ENCODE assay signal across 9 cellular contexts in the genomic region with DNA sequence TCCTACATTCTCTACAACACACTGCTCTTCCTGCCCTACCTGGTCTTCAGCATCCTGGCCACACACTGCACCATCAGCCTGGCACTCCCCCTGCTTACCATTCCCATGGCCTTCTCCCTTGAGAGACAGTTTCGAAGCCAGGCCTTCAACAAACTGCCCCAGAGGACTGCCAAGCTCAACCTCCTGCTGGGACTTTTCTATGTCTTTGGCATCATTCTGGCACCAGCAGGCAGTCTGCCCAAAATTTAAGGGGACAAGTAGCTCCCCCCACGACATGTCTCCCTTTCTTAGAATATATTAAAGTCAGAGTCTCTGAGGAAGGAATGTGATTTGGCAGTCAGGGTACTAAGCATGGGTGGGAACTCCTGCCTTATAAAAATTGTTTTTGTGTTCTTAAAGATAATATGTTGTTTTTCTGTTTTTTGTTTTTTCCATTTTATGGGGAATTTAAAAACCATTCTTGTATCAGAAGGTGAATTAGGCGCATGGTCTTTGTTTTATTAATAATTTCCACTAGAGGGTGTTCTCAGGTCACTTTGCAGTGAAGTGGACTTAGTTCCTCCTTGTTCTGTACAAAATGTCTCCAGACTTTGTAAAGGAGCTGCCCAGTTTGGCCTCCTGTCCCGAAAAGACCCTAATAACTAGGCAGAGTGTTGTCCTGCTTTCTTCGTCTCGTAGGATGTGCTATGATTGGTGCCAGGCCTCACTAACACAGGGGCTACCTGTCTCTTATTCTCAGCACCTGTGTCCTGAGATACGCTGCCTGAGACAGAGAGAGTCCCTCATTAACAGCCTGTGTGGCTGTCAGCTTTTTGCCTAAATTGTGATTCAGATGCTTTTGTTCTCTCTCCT. TPM values are rescaled to one million over a fixed set of nuclear protein-coding genes. Genes with fewer than 3 reads are reported as not detected.
DNase-seq lines count a peak whose midpoint lies in the region; ATAC-seq and TF ChIP-seq lines count a peak whose summit lies in the region.
"Had no signal": no experiment of that assay in that cellular context is flagged by ENCODE, and none has a peak within 500 bp of the region (broad histone marks: within the 10 kb centered on the region; RNA-seq: fewer than 3 reads in every experiment).

No MANE protein-coding gene starts in this region.

- H3K27ac ChIP-seq in breast epithelium: no peak overlapping the region

- no peak for ATAC-seq in stimulated activated naive B cell treated with anti-CD40 and anti-IgM and Interleukin-4, amounts not matched to agents 10 μg/mL and 1 μg/mL and 100 μg/mL, for 72 hours (replicated peaks)
- no peak for ATAC-seq in activated CD4-positive, CD25-positive, alpha-beta regulatory T cell treated with anti-CD3 and anti-CD28 coated beads, Interleukin-2, amount 50 U/mL, for 24 hours

- TF ChIP-seq CTCF in MCF 10A (IDR thresholded peaks at IDR 0.05; ENCODE audit: unreplicated experiment) (peak; percentile 17), breast epithelium (IDR thresholded peaks at IDR 0.05) (no peak), GM13976 (IDR thresholded peaks at IDR 0.05; ENCODE audit: borderline replicate concordance, control extremely low read depth, extremely low read depth, insufficient read depth, missing control alignments) (no peak)

- in situ Hi-C loops in GM13976 (cut with MboI; ENCODE audit: low sequenced_read_pairs, unreplicated experiment): no loop called here

- CTCF ChIA-PET in MCF 10A (lab: Yijun Ruan, JAX): interaction anchor here (0.6 to 2.2 kb wide), 5 partner anchors 14 to 1504 kb away, joined by 3 to 10 read pairs (median 4); no protein-coding TSS in a partner anchor

- TF ChIP-seq POLR2A in breast epithelium (IDR thresholded peaks at IDR 0.05): no peak

- BruUV-seq in MCF 10A (replicated peaks; lab: Mats Ljungman, UMichigan): TSS peak; percentile 19

- no peaks in the 10 kb centered on the region for H3K4me1 ChIP-seq in breast epithelium

- no peaks in the 10 kb centered on the region for H3K9me3 ChIP-seq in breast epithelium

- H3K27me3 ChIP-seq in breast epithelium: no peaks in the 10 kb centered on the region

- no peaks in the 10 kb centered on the region for H3K27me3 Mint-ChIP-seq in MCF 10A (ENCODE audit: insufficient read depth, unreplicated experiment)
- H3K27me3 Mint-ChIP-seq in stimulated activated naive B cell treated with anti-CD40 and anti-IgM and Interleukin-4, amounts not matched to agents 10 μg/mL and 1 μg/mL and 100 μg/mL, for 72 hours: no peaks in the 10 kb centered on the region

- no peak overlapping the region for H3K4me3 Mint-ChIP-seq in MCF 10A (ENCODE audit: unreplicated experiment)
- H3K4me3 Mint-ChIP-seq in stimulated activated naive B cell treated with anti-CD40 and anti-IgM and Interleukin-4, amounts not matched to agents 10 μg/mL and 1 μg/mL and 100 μg/mL, for 72 hours: no peak overlapping the region

- POLR2A ChIA-PET in MCF 10A (lab: Yijun Ruan, JAX): interaction anchor here (0.7 kb wide), 2 partner anchors 27 to 337 kb away, joined by 3 to 4 read pairs; no protein-coding TSS in a partner anchor

- no peak overlapping the region for H3K4me3 ChIP-seq in breast epithelium

- DNase-seq in MCF 10A (ENCODE audit: unreplicated experiment): no peak
- DNase-seq in breast epithelium (ENCODE audit: low spot score in 2 of 2): no peak
- DNase-seq in OCI-M1 (lab: John Stamatoyannopoulos, UW): peak; percentile 26
- DNase-seq in fibroblast of gingiva (ENCODE audit: low read depth): peak; percentile 11
- DNase-seq in stimulated activated naive B cell treated with anti-CD40 and anti-IgM and Interleukin-4, amounts not matched to agents 10 μg/mL and 1 μg/mL and 100 μg/mL, for 72 hours: no peak
- DNase-seq in central memory CD4-positive, alpha-beta T cell: no peak
- no peak for DNase-seq in GM13976 (ENCODE audit: low spot score)
- DNase-seq: NCI-H526 had no signal

- H3K4me1 Mint-ChIP-seq in MCF 10A (ENCODE audit: insufficient read depth, unreplicated experiment): peaks cover 12% of the 10 kb centered on the region
- H3K4me1 Mint-ChIP-seq in stimulated activated naive B cell treated with anti-CD40 and anti-IgM and Interleukin-4, amounts not matched to agents 10 μg/mL and 1 μg/mL and 100 μg/mL, for 72 hours: peaks cover 41 to 53% of the 10 kb centered on the region in 2 donors

- intact Hi-C loops in MCF 10A (cut with micrococcal nuclease) (loop anchor here (2.0 kb wide), 1 partner anchor 357 kb away; no protein-coding TSS in a partner anchor), breast epithelium (cut with DNase I; ENCODE audit: low total_unique reads) (loop anchor here (5.0 kb wide), 1 partner anchor 464 kb away; no protein-coding TSS in a partner anchor)

- H3K9me3 Mint-ChIP-seq in MCF 10A (ENCODE audit: unreplicated experiment): no peaks in the 10 kb centered on the region
- no peaks in the 10 kb centered on the region for H3K9me3 Mint-ChIP-seq in stimulated activated naive B cell treated with anti-CD40 and anti-IgM and Interleukin-4, amounts not matched to agents 10 μg/mL and 1 μg/mL and 100 μg/mL, for 72 hours

- peaks cover 64% of the 10 kb centered on the region for H3K36me3 Mint-ChIP-seq in MCF 10A (ENCODE audit: insufficient read depth, unreplicated experiment)
- H3K36me3 Mint-ChIP-seq in stimulated activated naive B cell treated with anti-CD40 and anti-IgM and Interleukin-4, amounts not matched to agents 10 μg/mL and 1 μg/mL and 100 μg/mL, for 72 hours: peaks cover 40 to 63% of the 10 kb centered on the region in 2 donors

- H3K27ac Mint-ChIP-seq in MCF 10A (ENCODE audit: low read depth, unreplicated experiment): no peak overlapping the region
- H3K27ac Mint-ChIP-seq in stimulated activated naive B cell treated with anti-CD40 and anti-IgM and Interleukin-4, amounts not matched to agents 10 μg/mL and 1 μg/mL and 100 μg/mL, for 72 hours: peak overlapping the region; percentile 59

- no peaks in the 10 kb centered on the region for H3K36me3 ChIP-seq in breast epithelium

RNA-seq across cellular contexts. Expression of a gene that starts 13.1 kb away (rescaled TPM):
- total RNA-seq in MCF 10A (2022) (21.7 and 23.2 TPM in 2 replicates), breast epithelium (10 to 100 TPM; 13.4 to 20.6 (median 16.4) TPM)

RNA-seq across cellular contexts. Expression of a gene that starts 23.8 kb away (rescaled TPM):
- total RNA-seq in MCF 10A (2022) (45.9 and 54.0 TPM in 2 replicates), breast epithelium (10 to 100 TPM; 36.8 to 48.4 (median 46.5) TPM)

Comparison
In these comparisons a context has a peak if more than half of its experiments do, and no peak if none do; other contexts are left out.
1. DNase-seq: peak in OCI-M1 (single experiment) and fibroblast of gingiva (single experiment); none in MCF 10A (single experiment), breast epithelium (0 of 2), stimulated activated naive B cell treated with anti-CD40 and anti-IgM and Interleukin-4, amounts not matched to agents 10 μg/mL and 1 μg/mL and 100 μg/mL, for 72 hours (single experiment), central memory CD4-positive, alpha-beta T cell (single experiment) and GM13976 (single experiment).